18 cellular contexts compared by ENCODE assay signal in genomic region chr12:12924169-12924568, GRCh38. TPM values are rescaled to one million over a fixed set of nuclear protein-coding genes. Genes with fewer than 3 reads are reported as not detected.
DNase-seq lines count a peak whose midpoint lies in the region; ATAC-seq, FAIRE-seq and TF ChIP-seq lines count a peak whose summit lies in the region.
"Had no signal": no experiment of that assay in that cellular context is flagged by ENCODE, and none has a peak within 500 bp of the region (broad histone marks: within the 10 kb centered on the region; RNA-seq: fewer than 3 reads in every experiment).

No MANE protein-coding gene starts in this region.

- peaks cover 92% of the 10 kb centered on the region for H3K36me3 Mint-ChIP-seq in Calu3 (ENCODE audit: insufficient read depth, unreplicated experiment)
- peaks cover 18% of the 10 kb centered on the region for H3K36me3 Mint-ChIP-seq in type B pancreatic cell
- H3K36me3 Mint-ChIP-seq: CD14-positive monocyte; CD8-positive, alpha-beta T cell had no signal

- H3K27ac ChIP-seq in A549 = 0 out of 6 replicates have a peak overlapping the region, but pooled peaks of 1 of the 2 experiments have one; percentile 6

- H3K4me3 Mint-ChIP-seq in Calu3 (ENCODE audit: low read depth, unreplicated experiment) = no peak overlapping the region
- H3K4me3 Mint-ChIP-seq in type B pancreatic cell = no peak overlapping the region
- H3K4me3 Mint-ChIP-seq: CD14-positive monocyte; CD8-positive, alpha-beta T cell; H9 had no signal

- no peak overlapping the region for H3K4me2 ChIP-seq in A549

- TF ChIP-seq RAD21 in A549 (conservative IDR thresholded peaks at IDR 0.05 in 1 of 2, IDR thresholded peaks at IDR 0.05 in 1 of 2) = no peak

- no peak for TF ChIP-seq CTCF in A549 (IDR thresholded peaks at IDR 0.05)
- no peak for TF ChIP-seq CTCF in Calu3 (IDR thresholded peaks at IDR 0.05; ENCODE audit: unreplicated experiment)
- no peak for TF ChIP-seq CTCF in type B pancreatic cell (conservative IDR thresholded peaks at IDR 0.05)

- DNase-seq in A549 (ENCODE audit: low read depth in 1 of 2, low spot score in 1 of 2) = peak in 1 of 2 experiments; percentile 30
- no peak for DNase-seq in Calu3
- DNase-seq in kidney glomerular epithelial cell (lab: John Stamatoyannopoulos, UW) = peak; percentile 24
- no peak for DNase-seq in type B pancreatic cell (ENCODE audit: extremely low spot score, unreplicated experiment)
- DNase-seq in RPMI8226 = no peak
- DNase-seq in NOMO-1 treated with dmso at 0.1 percent for 144 hours (lab: John Stamatoyannopoulos, UW; ENCODE audit: unreplicated experiment) = no peak
- no peak for DNase-seq in NCI-H146 treated with DMSO at 0.1 percent for 48 hours (lab: John Stamatoyannopoulos, UW; ENCODE audit: unreplicated experiment)
- DNase-seq: CD8-positive, alpha-beta T cell; COR-L47; DMS53; GF-D8; GOT3; H9 had no signal

- H3K27me3 Mint-ChIP-seq in Calu3 (ENCODE audit: unreplicated experiment) (no peaks in the 10 kb centered on the region), type B pancreatic cell (peaks cover 4% of the 10 kb centered on the region)

- POLR2A ChIA-PET in A549 (lab: Yijun Ruan, JAX) = no interaction called here

- H3K4me1 Mint-ChIP-seq in Calu3 (ENCODE audit: low read depth, unreplicated experiment) = peaks cover 30% of the 10 kb centered on the region
- H3K4me1 Mint-ChIP-seq in type B pancreatic cell (ENCODE audit: unreplicated experiment) = peaks cover 4% of the 10 kb centered on the region
- H3K4me1 Mint-ChIP-seq: CD14-positive monocyte had no signal

- H3K4me3 ChIP-seq in A549 = no peak overlapping the region

- H3K27ac Mint-ChIP-seq in Calu3 (ENCODE audit: unreplicated experiment) (peak overlapping the region; percentile 77), type B pancreatic cell (peak overlapping the region; percentile 5)
- H3K27ac Mint-ChIP-seq: CD8-positive, alpha-beta T cell; H9 had no signal

- no peak; a peak in 1 of 6 replicates for ATAC-seq in A549
- ATAC-seq: CD8-positive, alpha-beta T cell had no signal

- no peaks in the 10 kb centered on the region for H3K9me3 Mint-ChIP-seq in Calu3 (ENCODE audit: low read depth, unreplicated experiment)
- H3K9me3 Mint-ChIP-seq in type B pancreatic cell = no peaks in the 10 kb centered on the region
- H3K9me3 Mint-ChIP-seq: CD8-positive, alpha-beta T cell had no signal

- no peak for TF ChIP-seq EP300 in A549 (IDR thresholded peaks at IDR 0.05)

- peaks cover 41% of the 10 kb centered on the region for H3K4me1 ChIP-seq in A549

- no peak for FAIRE-seq in A549 (lab: Jason Lieb, UNC)
- FAIRE-seq: GM19239 had no signal

- no peak for TF ChIP-seq POLR2A in A549 (IDR thresholded peaks at IDR 0.05; ENCODE audit: low read length)

- no peaks in the 10 kb centered on the region for H3K9me3 ChIP-seq in A549

- intact Hi-C loops in Calu3 (cut with micrococcal nuclease; ENCODE audit: unreplicated experiment) = no loop called here

- 85% methylated on average over 4 of the region's 4 CpGs for WGBS in A549 (ENCODE audit: missing lambda C conversion rate)

- CTCF ChIA-PET in A549 (lab: Yijun Ruan, JAX) (interaction anchor here (0.6 to 3.8 kb wide), 5 partner anchors 8 to 63 kb away, joined by 3 to 20 read pairs (median 4); no protein-coding TSS in a partner anchor), Calu3 (lab: Charles Lee) (interaction anchor here (0.6 kb wide), 1 partner anchor 29 kb away, joined by 5 read pairs; no protein-coding TSS in a partner anchor)

- no TSS peak for BruUV-seq in Calu3 (replicated peaks; lab: Mats Ljungman, UMichigan)

TF ChIP-seq in A549, 52 proteins besides CTCF, POLR2A, EP300 and RAD21:
- TF ChIP-seq HEYL (CRISPR knock-in tag; IDR thresholded peaks at IDR 0.05) = no peak
- no peak for TF ChIP-seq SMC3 (IDR thresholded peaks at IDR 0.05)
- no peak for TF ChIP-seq EHMT2 (IDR thresholded peaks at IDR 0.05; ENCODE audit: low read depth)
- peak; percentile 43; the same call in 1 of the 2 replicates for TF ChIP-seq POLR2AphosphoS2 (conservative IDR thresholded peaks at IDR 0.05; ENCODE audit: low read length)
TF ChIP-seq in A549: peak in this region for 1.

RNA-seq across cellular contexts. Expression of gene GPRC5D, which starts 27.8 kb away (rescaled TPM):
- not detected in 2 replicates for polyA plus RNA-seq in A549 (2011; rRNA removed)
- 0.04 TPM in 1 of 2 replicates, not detected in the other for polyA plus RNA-seq in A549 (2012; cell fraction: cytosol; rRNA removed)
- 0.23 TPM in 2 replicates for polyA plus RNA-seq in A549 (2012; cell fraction: nucleus; rRNA removed)
- polyA plus RNA-seq in A549 (2017; fragmentation: RNase III; extraction: RNeasy Plus Mini Kit Qiagen cat#74134 plus additional on column Dnase treatment) = not detected in 3 replicates
- polyA minus RNA-seq in A549 (2011; rRNA and poly(A)+ RNA removed) = not detected in 2 replicates
- not detected in 2 replicates for total RNA-seq in Calu3 (2022)
- total RNA-seq in type B pancreatic cell (ENCODE audit: low replicate concordance) = 5.5 TPM in 1 of 2 replicates, not detected in the other
- total RNA-seq: A172; CD8-positive, alpha-beta T cell; H9; HT1080 had no signal
- polyA plus RNA-seq: BJ, CD14-positive monocyte had no signal

RNA-seq across cellular contexts. Expression of gene GPRC5A, which starts 32.8 kb away (rescaled TPM):
- polyA plus RNA-seq in A549 (2011; rRNA removed) = 296 and 321 TPM in 2 replicates
- polyA plus RNA-seq in A549 (2012; cell fraction: cytosol; rRNA removed) = 275 and 331 TPM in 2 replicates
- 582 and 654 TPM in 2 replicates for polyA plus RNA-seq in A549 (2012; cell fraction: nucleus; rRNA removed)
- 173 to 207 TPM (median 197 TPM) in 3 replicates for polyA plus RNA-seq in A549 (2017; fragmentation: RNase III; extraction: RNeasy Plus Mini Kit Qiagen cat#74134 plus additional on column Dnase treatment)
- 913 and 975 TPM in 2 replicates for polyA minus RNA-seq in A549 (2011; rRNA and poly(A)+ RNA removed)
- total RNA-seq in Calu3 (2022) = 742 and 748 TPM in 2 replicates
- total RNA-seq in type B pancreatic cell (ENCODE audit: low replicate concordance) = 152 and 1,119 TPM in 2 replicates
- total RNA-seq: CD8-positive, alpha-beta T cell had no signal
- polyA plus RNA-seq: CD14-positive monocyte had no signal
